27 cellular contexts compared by ENCODE assay signal in the genomic region with DNA sequence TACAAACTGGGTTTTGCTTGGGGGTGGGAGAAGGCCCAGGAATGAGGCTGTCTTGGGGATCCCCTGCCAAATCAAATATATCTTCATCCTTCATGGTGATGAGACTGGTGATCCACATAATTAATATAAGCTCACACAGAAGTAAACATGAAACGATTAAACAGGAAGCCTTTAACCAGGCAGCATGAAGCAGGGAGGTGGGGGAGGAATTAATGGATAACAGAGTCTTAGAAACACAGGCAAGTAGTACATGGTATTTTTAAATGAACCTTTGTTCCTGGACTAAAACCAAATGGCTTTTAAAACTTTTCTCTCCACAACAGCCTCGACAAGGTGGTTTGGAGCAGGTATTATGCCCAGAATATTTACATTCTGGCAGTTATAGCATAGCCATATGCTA.
"Had no signal": no experiment of that assay in that cellular context is flagged by ENCODE, and none has a peak within 500 bp of the region (broad histone marks: within the 10 kb centered on the region; RNA-seq: fewer than 3 reads in every experiment).

No MANE protein-coding gene starts in this region.

- H3K9me2 ChIP-seq: SK-N-SH had no signal

- H3K9me3 ChIP-seq: adrenal gland, Peyer's patch, SJCRH30, SK-N-SH had no signal

- ATAC-seq: activated CD4-positive, alpha-beta T cell treated with anti-CD3 and anti-CD28 coated beads for 36 hours; activated CD8-positive, alpha-beta T cell treated with anti-CD3 and anti-CD28 coated beads for 36 hours; activated T-cell treated with anti-CD3 and anti-CD28 coated beads, Interleukin-2, amount 50 U/mL, for 72 hours had no signal

- H3K9ac ChIP-seq: KMS-11, SK-N-SH had no signal

- H3K4me1 ChIP-seq: adrenal gland, Peyer's patch, SJCRH30 had no signal

- H3K27me3 Mint-ChIP-seq: activated CD4-positive, alpha-beta T cell treated with anti-CD3 and anti-CD28 coated beads for 36 hours; activated CD8-positive, alpha-beta T cell treated with anti-CD3 and anti-CD28 coated beads for 36 hours; activated naive CD4-positive, alpha-beta T cell treated with anti-CD3 and anti-CD28 coated beads, Interleukin-2, amount 10 ng/mL, durations not matched to agents 7 days and 5 days; activated naive CD8-positive, alpha-beta T cell treated with anti-CD3 and anti-CD28 coated beads for 36 hours had no signal

- H3K4me1 Mint-ChIP-seq: activated CD4-positive, alpha-beta T cell treated with anti-CD3 and anti-CD28 coated beads for 36 hours; activated naive CD4-positive, alpha-beta T cell treated with anti-CD3 and anti-CD28 coated beads, Interleukin-2, amount 10 ng/mL, durations not matched to agents 7 days and 5 days; activated naive CD8-positive, alpha-beta T cell treated with anti-CD3 and anti-CD28 coated beads for 36 hours had no signal

- H3K4me3 ChIP-seq: adrenal gland, Peyer's patch, SJCRH30 had no signal

- H3K4me2 ChIP-seq: KMS-11, SK-N-SH had no signal

- H3K27me3 ChIP-seq: adrenal gland, Peyer's patch, SJCRH30 had no signal

- H3K36me3 ChIP-seq: adrenal gland, Peyer's patch, SJCRH30, WERI-Rb-1 had no signal

- DNase-seq: activated CD4-positive, alpha-beta T cell treated with anti-CD3 and anti-CD28 coated beads for 36 hours; activated CD4-positive, alpha-beta T cell treated with anti-CD3 and anti-CD28 coated beads, Interleukin-2, amount 50 U/mL, for 1 hour; activated CD8-positive, alpha-beta memory T cell treated with anti-CD3 and anti-CD28 coated beads, Interleukin-2, amount 50 U/mL, for 4 hours; activated CD8-positive, alpha-beta T cell treated with anti-CD3 and anti-CD28 coated beads for 36 hours; activated gamma-delta T cell treated with Interleukin-2 at 50 U/mL for 16 hours; activated naive CD4-positive, alpha-beta T cell treated with anti-CD3 and anti-CD28 coated beads, Interleukin-2, amount 10 ng/mL, durations not matched to agents 7 days and 5 days; activated naive CD8-positive, alpha-beta T cell treated with anti-CD3 and anti-CD28 coated beads for 36 hours; activated T-cell treated with anti-CD3 and anti-CD28 coated beads, Interleukin-2, amount 50 U/mL, for 72 hours; adrenal gland; anterior cingulate cortex; NCI-H1092; NCI-H1930; NCI-H2171; NCI-H226; NCI-H510A; NCI-H526 treated with DMSO at 0.1 percent for 48 hours; NK-92 treated with Interleukin-12 subunit alpha and Interleukin-12 subunit beta, amount 100 ng/mL, for 24 hours; OCI-M1; Peyer's patch; Right ventricle myocardium superior; SJCRH30; SK-N-SH; T-helper 1 cell; WERI-Rb-1 had no signal

- H3K27ac Mint-ChIP-seq: activated CD4-positive, alpha-beta T cell treated with anti-CD3 and anti-CD28 coated beads for 36 hours; activated CD8-positive, alpha-beta T cell treated with anti-CD3 and anti-CD28 coated beads for 36 hours; activated naive CD4-positive, alpha-beta T cell treated with anti-CD3 and anti-CD28 coated beads, Interleukin-2, amount 10 ng/mL, durations not matched to agents 7 days and 5 days; activated naive CD8-positive, alpha-beta T cell treated with anti-CD3 and anti-CD28 coated beads for 36 hours; activated T-cell treated with anti-CD3 and anti-CD28 coated beads, Interleukin-2, amount 50 U/mL, for 72 hours; activated T-helper 2 cell treated with anti-CD3 and anti-CD28 coated beads, Interferon-gamma antibody, Interleukin-2, Interleukin-4, amounts not matched to agents 10 μg/mL and 5 μg/mL and 100 μg/mL, durations not matched to agents 14 hours and 24 hours and 36 hours had no signal

- H3K4me3 Mint-ChIP-seq: activated CD4-positive, alpha-beta T cell treated with anti-CD3 and anti-CD28 coated beads for 36 hours; activated CD8-positive, alpha-beta T cell treated with anti-CD3 and anti-CD28 coated beads for 36 hours; activated naive CD4-positive, alpha-beta T cell treated with anti-CD3 and anti-CD28 coated beads, Interleukin-2, amount 10 ng/mL, durations not matched to agents 7 days and 5 days; activated naive CD8-positive, alpha-beta T cell treated with anti-CD3 and anti-CD28 coated beads for 36 hours; activated T-cell treated with anti-CD3 and anti-CD28 coated beads, Interleukin-2, amount 50 U/mL, for 72 hours had no signal

- H3K36me3 Mint-ChIP-seq: activated naive CD4-positive, alpha-beta T cell treated with anti-CD3 and anti-CD28 coated beads, Interleukin-2, amount 10 ng/mL, durations not matched to agents 7 days and 5 days; activated naive CD8-positive, alpha-beta T cell treated with anti-CD3 and anti-CD28 coated beads for 36 hours had no signal

- H3K27ac ChIP-seq: adrenal gland, KMS-11, Peyer's patch, RWPE1, SJCRH30, WERI-Rb-1 had no signal
